ENCODE assay signal across 17 cellular contexts in genomic region chr1:18407166-18408045, GRCh38.
DNase-seq lines count a peak whose midpoint lies in the region; ATAC-seq, FAIRE-seq and TF ChIP-seq lines count a peak whose summit lies in the region.
"Had no signal": no experiment of that assay in that cellular context is flagged by ENCODE, and none has a peak within 500 bp of the region (broad histone marks: within the 10 kb centered on the region; RNA-seq: fewer than 3 reads in every experiment).

No MANE protein-coding gene starts in this region.

- H3K4me3 ChIP-seq in K562 (no peak overlapping the region), transverse colon (no peak overlapping the region)
- H3K4me3 ChIP-seq: GM23248 had no signal

- H3K27me3 Mint-ChIP-seq in Calu3 (ENCODE audit: unreplicated experiment) = peaks cover 49% of the 10 kb centered on the region

- TF ChIP-seq POLR2A in K562 (conservative IDR thresholded peaks at IDR 0.05) (no peak), transverse colon (IDR thresholded peaks at IDR 0.05) (no peak)

- no peak; a peak in 1 of 4 replicates for TF ChIP-seq RAD21 in K562 (CRISPR knock-in tag; conservative IDR thresholded peaks at IDR 0.05 in 1 of 2, IDR thresholded peaks at IDR 0.05 in 1 of 2)

- no peak overlapping the region for H3K27ac ChIP-seq in K562 (ENCODE audit: extremely low read depth, low read depth, low read length)
- no peak overlapping the region for H3K27ac ChIP-seq in transverse colon
- H3K27ac ChIP-seq: GM23248 had no signal

- CTCF ChIA-PET in K562 (lab: Yijun Ruan, JAX; ENCODE audit: low intra/inter-chr PET ratio) = no interaction called here
- CTCF ChIA-PET in Calu3 (lab: Charles Lee) = no interaction called here

- BruUV-seq in K562 (replicated peaks; lab: Mats Ljungman, UMichigan) = no TSS peak
- no TSS peak for BruUV-seq in Calu3 (replicated peaks; lab: Mats Ljungman, UMichigan)

- H3K4me1 Mint-ChIP-seq in Calu3 (ENCODE audit: low read depth, unreplicated experiment) = no peaks in the 10 kb centered on the region
- H3K4me1 Mint-ChIP-seq: B cell, IgD-negative memory B cell had no signal

- H3K4me1 ChIP-seq in K562 (replicated peaks in 1 of 2; ENCODE audit: control insufficient read depth in 2 of 2, insufficient read depth in 2 of 2, low read length in 2 of 2) = peaks cover 3 to 29% of the 10 kb centered on the region in 2 experiments; a peak in 4 of 5 replicates
- no peaks in the 10 kb centered on the region for H3K4me1 ChIP-seq in transverse colon

- H3K79me2 ChIP-seq in K562 (ENCODE audit: control insufficient read depth, insufficient read depth, low read length) = no peaks in the 10 kb centered on the region

- peak; percentile 60; the same call in 2 of the 3 replicates for ATAC-seq in K562

- TF ChIP-seq CTCF in K562 (IDR thresholded peaks at IDR 0.05 in 2 of 3, conservative IDR thresholded peaks at IDR 0.05 in 1 of 3; ENCODE audit: insufficient read depth in 2 of 3, low read depth in 1 of 3, low read length in 3 of 3) = no peak
- no peak for TF ChIP-seq CTCF in GM10266 (IDR thresholded peaks at IDR 0.05; ENCODE audit: control insufficient read depth, insufficient read depth, low read depth, missing control alignments)
- no peak for TF ChIP-seq CTCF in transverse colon (IDR thresholded peaks at IDR 0.05)
- TF ChIP-seq CTCF in Calu3 (IDR thresholded peaks at IDR 0.05; ENCODE audit: unreplicated experiment) = no peak

- peak overlapping the region; percentile 9; the same call in 1 of the 2 replicates for H3K4me2 ChIP-seq in K562 (ENCODE audit: insufficient read depth, low read length)

- H3K27ac Mint-ChIP-seq in Calu3 (ENCODE audit: unreplicated experiment) = no peak overlapping the region
- H3K27ac Mint-ChIP-seq: B cell; CD4-positive, alpha-beta T cell; IgD-negative memory B cell had no signal

- no peaks in the 10 kb centered on the region for H3K36me3 Mint-ChIP-seq in Calu3 (ENCODE audit: insufficient read depth, unreplicated experiment)
- H3K36me3 Mint-ChIP-seq: IgD-negative memory B cell had no signal

- H2AFZ ChIP-seq in K562 (ENCODE audit: low read depth, low read length) = peak overlapping the region; percentile 18
- H2AFZ ChIP-seq: GM23248 had no signal

- no peaks in the 10 kb centered on the region for H4K20me1 ChIP-seq in K562 (replicated peaks; ENCODE audit: control insufficient read depth, insufficient read depth, low read length)

- DNase-seq in ELF-1 (ENCODE audit: low read depth, low spot score) (peak; percentile 89), K562 (ENCODE audit: extremely low read depth in 1 of 4, low spot score in 3 of 4) (no peak), left kidney (ENCODE audit: low read depth, low spot score) (peak; percentile 61), GM10266 (ENCODE audit: extremely low spot score) (no peak), NCI-H748 (lab: John Stamatoyannopoulos, UW; ENCODE audit: unreplicated experiment) (no peak), transverse colon (no peak), Calu3 (no peak)
- DNase-seq: C1 segment of cervical spinal cord; CD4-positive, alpha-beta T cell; DMS153; GF-D8; GM23248; H9 had no signal

- POLR2A ChIA-PET in K562 (lab: Yijun Ruan, JAX) = interaction anchor here (0.5 to 0.6 kb wide), 2 partner anchors 59 to 1077 kb away, joined by 3 read pairs; no protein-coding TSS in a partner anchor

- WGBS in K562 (ENCODE audit: insufficient coverage, low coverage, missing lambda C conversion rate) = 7% methylated on average over 26 of the region's 26 CpGs
- WGBS in transverse colon (ENCODE audit: low coverage in 1 of 2), 2 donors = 72 to 100% methylated on average over 4 to 24 of the region's 26 CpGs

- in situ Hi-C loops in K562 (cut with MboI) (no loop called here), transverse colon (cut with MboI; ENCODE audit: low pct_ligation_motif_present in 1 of 4, low pct_unique_long_range_greater_than_20kb in 1 of 4, low sequenced_read_pairs in 3 of 4) (no loop called here)

- H3K27me3 ChIP-seq in K562 (ENCODE audit: control insufficient read depth in 2 of 2, insufficient read depth in 2 of 2, low read length in 2 of 2) (peaks cover 0 to 14% of the 10 kb centered on the region in 2 experiments; a peak in 1 of 5 replicates), transverse colon (peaks cover 7% of the 10 kb centered on the region)

- intact Hi-C loops in K562 (cut with micrococcal nuclease) (no loop called here), transverse colon (cut with DNase I; ENCODE audit: low total_unique reads) (no loop called here), Calu3 (cut with micrococcal nuclease; ENCODE audit: unreplicated experiment) (no loop called here)

- FAIRE-seq in K562 (lab: Jason Lieb, UNC) = no peak
- FAIRE-seq: A204.1, D721Med had no signal

- no peak overlapping the region for H3K4me3 Mint-ChIP-seq in Calu3 (ENCODE audit: low read depth, unreplicated experiment)
- H3K4me3 Mint-ChIP-seq: B cell; CD4-positive, alpha-beta T cell; IgD-negative memory B cell had no signal

- peaks cover 16% of the 10 kb centered on the region for H3K9me3 ChIP-seq in K562 (replicated peaks; ENCODE audit: control insufficient read depth, insufficient read depth, low read depth, low read length)
- H3K9me3 ChIP-seq in transverse colon = peaks cover 0 to 15% of the 10 kb centered on the region in 2 donors

- H3K36me3 ChIP-seq in K562 (ENCODE audit: control insufficient read depth, insufficient read depth, low read length) = no peaks in the 10 kb centered on the region
- no peaks in the 10 kb centered on the region for H3K36me3 ChIP-seq in transverse colon

- peaks cover 4% of the 10 kb centered on the region for H3K9me3 Mint-ChIP-seq in Calu3 (ENCODE audit: low read depth, unreplicated experiment)
- H3K9me3 Mint-ChIP-seq: CD4-positive, alpha-beta T cell had no signal

- TF ChIP-seq EP300 in K562 (IDR thresholded peaks at IDR 0.05; ENCODE audit: low read length) (no peak), transverse colon (IDR thresholded peaks at IDR 0.05; ENCODE audit: low read depth) (no peak)

- H3K9ac ChIP-seq in K562 (ENCODE audit: insufficient read depth in 1 of 2, low read depth in 2 of 2, low read length in 2 of 2) = no peak overlapping the region
- H3K9ac ChIP-seq: GM23248 had no signal

- no peaks in the 10 kb centered on the region for H3K9me1 ChIP-seq in K562 (ENCODE audit: control insufficient read depth, insufficient read depth, low read length)

TF ChIP-seq in K562, 482 proteins besides CTCF, POLR2A, EP300 and RAD21:
- no peak for TF ChIP-seq JUND (IDR thresholded peaks at IDR 0.05; ENCODE audit: borderline replicate concordance, low read depth, low read length)
- no peak for TF ChIP-seq JUND (tag; IDR thresholded peaks at IDR 0.05; ENCODE audit: borderline replicate concordance, low read depth, low read length)
- TF ChIP-seq ZBTB8A (IDR thresholded peaks at IDR 0.05; ENCODE audit: partially characterized antibody) = no peak
- TF ChIP-seq ERF (CRISPR knock-in tag; IDR thresholded peaks at IDR 0.05) = 0 out of 2 replicates have a peak, but pooled peaks have one; percentile 32
- TF ChIP-seq, protein P1, sequence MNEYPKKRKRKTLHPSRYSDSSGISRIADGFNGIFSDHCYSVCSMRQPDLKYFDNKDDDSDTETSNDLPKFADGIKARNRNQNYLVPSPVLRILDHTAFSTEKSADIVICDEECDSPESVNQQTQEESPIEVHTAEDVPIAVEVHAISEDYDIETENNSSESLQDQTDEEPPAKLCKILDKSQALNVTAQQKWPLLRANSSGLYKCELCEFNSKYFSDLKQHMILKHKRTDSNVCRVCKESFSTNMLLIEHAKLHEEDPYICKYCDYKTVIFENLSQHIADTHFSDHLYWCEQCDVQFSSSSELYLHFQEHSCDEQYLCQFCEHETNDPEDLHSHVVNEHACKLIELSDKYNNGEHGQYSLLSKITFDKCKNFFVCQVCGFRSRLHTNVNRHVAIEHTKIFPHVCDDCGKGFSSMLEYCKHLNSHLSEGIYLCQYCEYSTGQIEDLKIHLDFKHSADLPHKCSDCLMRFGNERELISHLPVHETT (CRISPR knock-in tag; conservative IDR thresholded peaks at IDR 0.05 in 1 of 2, IDR thresholded peaks at IDR 0.05 in 1 of 2) = peak in 1 of 2 experiments; percentile 45; a peak in 1 of 4 replicates
- peak; percentile 32 for TF ChIP-seq CHD4 (IDR thresholded peaks at IDR 0.05; ENCODE audit: insufficient read depth, insufficient replicate concordance, low read depth, low read length, poor library complexity, severe bottlenecking)
- no peak for TF ChIP-seq ZBTB7A (IDR thresholded peaks at IDR 0.05; ENCODE audit: borderline replicate concordance, control insufficient read depth, low read depth, low read length)
- TF ChIP-seq RAD51 (IDR thresholded peaks at IDR 0.05; ENCODE audit: borderline replicate concordance, low read depth) = no peak
- TF ChIP-seq RBM25 (IDR thresholded peaks at IDR 0.05; ENCODE audit: low read depth, low read length, severe bottlenecking) = peak; percentile 9
- TF ChIP-seq, protein P2, sequence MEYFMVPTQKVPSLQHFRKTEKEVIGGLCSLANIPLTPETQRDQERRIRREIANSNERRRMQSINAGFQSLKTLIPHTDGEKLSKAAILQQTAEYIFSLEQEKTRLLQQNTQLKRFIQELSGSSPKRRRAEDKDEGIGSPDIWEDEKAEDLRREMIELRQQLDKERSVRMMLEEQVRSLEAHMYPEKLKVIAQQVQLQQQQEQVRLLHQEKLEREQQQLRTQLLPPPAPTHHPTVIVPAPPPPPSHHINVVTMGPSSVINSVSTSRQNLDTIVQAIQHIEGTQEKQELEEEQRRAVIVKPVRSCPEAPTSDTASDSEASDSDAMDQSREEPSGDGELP (CRISPR knock-in tag; IDR thresholded peaks at IDR 0.05; ENCODE audit: borderline replicate concordance) = peak; percentile 68; the same call in 1 of the 2 replicates
- TF ChIP-seq VEZF1 (CRISPR knock-in tag; IDR thresholded peaks at IDR 0.05) = peak; percentile 35; the same call in 1 of the 2 replicates

Comparison
In these comparisons a context has a peak if more than half of its experiments do, and no peak if none do; other contexts are left out.
1. DNase-seq: peak in ELF-1 (single experiment) and left kidney (single experiment); none in K562 (0 of 4), GM10266 (single experiment), NCI-H748 (single experiment), transverse colon (single experiment) and Calu3 (single experiment).